13 cellular contexts compared by ENCODE assay signal in genomic region chr1:244324176-244324883, GRCh38.
A peak's percentile ranks its signal among the peaks of the same experiment; 100 is the strongest.
DNase-seq lines count a peak whose midpoint lies in the region; ATAC-seq and TF ChIP-seq lines count a peak whose summit lies in the region.
"Had no signal": no experiment of that assay in that cellular context is flagged by ENCODE, and none has a peak within 500 bp of the region (broad histone marks: within the 10 kb centered on the region; RNA-seq: fewer than 3 reads in every experiment).

No MANE protein-coding gene starts in this region.

- POLR2A ChIA-PET in Caco-2 (lab: Charles Lee): no interaction called here

- TF ChIP-seq POLR2A in breast epithelium (IDR thresholded peaks at IDR 0.05): no peak

- H3K27me3 ChIP-seq in HL-60 (ENCODE audit: insufficient read depth, poor library complexity, severe bottlenecking) (no peaks in the 10 kb centered on the region), breast epithelium (no peaks in the 10 kb centered on the region), neutrophil (no peaks in the 10 kb centered on the region), Caco-2 (replicated peaks; ENCODE audit: control insufficient read depth, insufficient read depth, low read length) (no peaks in the 10 kb centered on the region)
- H3K27me3 ChIP-seq: gastrocnemius medialis had no signal

- H3K4me3 Mint-ChIP-seq in Calu3 (ENCODE audit: low read depth, unreplicated experiment) (no peak overlapping the region), Caco-2 (ENCODE audit: unreplicated experiment) (no peak overlapping the region)

- H3K36me3 ChIP-seq in breast epithelium (no peaks in the 10 kb centered on the region), neutrophil (no peaks in the 10 kb centered on the region), Caco-2 (ENCODE audit: control insufficient read depth, insufficient read depth, low read length) (no peaks in the 10 kb centered on the region)
- H3K36me3 ChIP-seq: gastrocnemius medialis had no signal

- peak overlapping the region; percentile 59 for H3K27ac ChIP-seq in HL-60 (replicated peaks)
- H3K27ac ChIP-seq in breast epithelium: peak overlapping the region; percentile 88 to 94
- H3K27ac ChIP-seq in neutrophil: peak overlapping the region; percentile 100

- intact Hi-C loops in Calu3 (cut with micrococcal nuclease; ENCODE audit: unreplicated experiment): no loop called here
- intact Hi-C loops in breast epithelium (cut with DNase I; ENCODE audit: low total_unique reads): no loop called here
- intact Hi-C loops in Caco-2 (cut with micrococcal nuclease; ENCODE audit: unreplicated experiment): no loop called here
- intact Hi-C loops in Right ventricle myocardium inferior (cut with DNase I): no loop called here

- H3K36me3 Mint-ChIP-seq in Calu3 (ENCODE audit: insufficient read depth, unreplicated experiment) (peaks cover 20% of the 10 kb centered on the region), Caco-2 (ENCODE audit: insufficient read depth, unreplicated experiment) (no peaks in the 10 kb centered on the region)

- no peak for ATAC-seq in Right ventricle myocardium inferior
- ATAC-seq: gastrocnemius medialis had no signal

- no TSS peak for BruUV-seq in Calu3 (replicated peaks; lab: Mats Ljungman, UMichigan)
- no TSS peak for BruUV-seq in Caco-2 (replicated peaks; lab: Mats Ljungman, UMichigan)

- peak overlapping the region; percentile 94 for H3K27ac Mint-ChIP-seq in Calu3 (ENCODE audit: unreplicated experiment)
- no peak overlapping the region for H3K27ac Mint-ChIP-seq in Caco-2 (ENCODE audit: unreplicated experiment)

- peaks cover 0 to 10% of the 10 kb centered on the region in 2 donors for H3K4me1 ChIP-seq in breast epithelium
- H3K4me1 ChIP-seq in neutrophil (ENCODE audit: control insufficient read depth in 1 of 2, insufficient read depth in 1 of 2, low read depth in 1 of 2, low read length in 1 of 2): peaks cover 65% of the 10 kb centered on the region in 2 experiments
- H3K4me1 ChIP-seq in Caco-2: peaks cover 42% of the 10 kb centered on the region

- DNase-seq in Calu3 (no peak), HL-60 (ENCODE audit: low read depth in 1 of 2, low spot score in 1 of 2) (no peak), breast epithelium (ENCODE audit: low spot score in 2 of 2) (no peak), NCI-H2107 treated with DMSO at 0.1 percent for 48 hours (lab: John Stamatoyannopoulos, UW; ENCODE audit: unreplicated experiment) (no peak), Caco-2 (no peak), Right ventricle myocardium inferior (ENCODE audit: missing footprints) (no peak)
- DNase-seq in stimulated activated naive CD4-positive, alpha-beta T cell (lab: John Stamatoyannopoulos, UW): no peak
- DNase-seq: DMS 273 treated with DMSO at 0.1 percent for 48 hours, NCI-H69, retina, SW 1271 had no signal

- no peak for TF ChIP-seq CTCF in Calu3 (IDR thresholded peaks at IDR 0.05; ENCODE audit: unreplicated experiment)
- TF ChIP-seq CTCF in HL-60 (IDR thresholded peaks at IDR 0.05; ENCODE audit: insufficient read depth, low read length): no peak
- no peak for TF ChIP-seq CTCF in breast epithelium (IDR thresholded peaks at IDR 0.05)
- no peak for TF ChIP-seq CTCF in neutrophil (IDR thresholded peaks at IDR 0.05)
- TF ChIP-seq CTCF in Caco-2 (IDR thresholded peaks at IDR 0.05; ENCODE audit: insufficient read depth in 1 of 2, low read depth in 1 of 2, low read length in 1 of 2, severe bottlenecking in 1 of 2, unreplicated experiment in 1 of 2): no peak

- no peaks in the 10 kb centered on the region for H3K27me3 Mint-ChIP-seq in Calu3 (ENCODE audit: unreplicated experiment)
- no peaks in the 10 kb centered on the region for H3K27me3 Mint-ChIP-seq in Caco-2 (ENCODE audit: insufficient read depth, unreplicated experiment)

- H3K9me3 ChIP-seq in breast epithelium: peaks cover 0 to 5% of the 10 kb centered on the region in 2 donors
- no peaks in the 10 kb centered on the region for H3K9me3 ChIP-seq in neutrophil
- H3K9me3 ChIP-seq in Caco-2: no peaks in the 10 kb centered on the region
- H3K9me3 ChIP-seq: gastrocnemius medialis had no signal

- H3K4me3 ChIP-seq in HL-60 (replicated peaks; ENCODE audit: insufficient read depth, low read length): no peak overlapping the region
- no peak overlapping the region for H3K4me3 ChIP-seq in breast epithelium
- H3K4me3 ChIP-seq in neutrophil (ENCODE audit: low read depth in 1 of 2, low read length in 1 of 2): peak overlapping the region; percentile 60
- H3K4me3 ChIP-seq in Caco-2 (ENCODE audit: low read depth, low read length): no peak overlapping the region
- H3K4me3 ChIP-seq: gastrocnemius medialis had no signal

- CTCF ChIA-PET in Calu3 (lab: Charles Lee): no interaction called here
- CTCF ChIA-PET in Caco-2 (lab: Charles Lee): no interaction called here

- H3K4me1 Mint-ChIP-seq in Calu3 (ENCODE audit: low read depth, unreplicated experiment) (peaks cover 64% of the 10 kb centered on the region), Caco-2 (ENCODE audit: low read depth, unreplicated experiment) (peaks cover 27% of the 10 kb centered on the region)

- H3K9me3 Mint-ChIP-seq in Calu3 (ENCODE audit: low read depth, unreplicated experiment): peaks cover 5% of the 10 kb centered on the region
- H3K9me3 Mint-ChIP-seq in Caco-2 (ENCODE audit: unreplicated experiment): no peaks in the 10 kb centered on the region

Comparison
In these comparisons a context has a peak if more than half of its experiments do, and no peak if none do; other contexts are left out.
1. H3K4me3 ChIP-seq: peak in neutrophil (2 of 2); none in HL-60 (single experiment), breast epithelium (0 of 3) and Caco-2 (single experiment).
2. Peak in every context shown above with its lines, with median percentiles within 50 percentile points of each other: H3K27ac ChIP-seq.